26 cellular contexts compared by ENCODE assay signal in the genomic region with DNA sequence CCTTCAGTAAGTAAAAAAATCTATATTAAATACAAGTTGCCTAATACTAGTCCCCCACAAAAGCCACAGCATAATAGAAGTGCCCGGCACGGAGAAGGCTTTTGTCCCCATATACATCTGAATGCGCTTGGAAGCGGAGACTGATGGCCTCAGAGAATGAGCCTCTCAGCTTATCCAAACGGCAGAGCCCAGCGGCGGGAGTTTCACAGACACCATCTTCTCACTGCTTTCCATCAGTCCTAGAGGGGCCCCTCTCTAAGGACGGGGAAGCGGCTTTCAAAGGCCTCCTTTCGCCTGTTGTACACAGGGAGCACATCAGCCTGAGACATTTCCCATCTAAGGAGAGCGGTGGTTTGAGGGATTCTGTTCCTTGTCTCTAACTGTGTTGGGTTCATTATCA. TPM values are rescaled to one million over a fixed set of nuclear protein-coding genes. Genes with fewer than 3 reads are reported as not detected.
DNase-seq lines count a peak whose midpoint lies in the region; TF ChIP-seq lines count a peak whose summit lies in the region.
"Had no signal": no experiment of that assay in that cellular context is flagged by ENCODE, and none has a peak within 500 bp of the region (broad histone marks: within the 10 kb centered on the region; RNA-seq: fewer than 3 reads in every experiment).

No MANE protein-coding gene starts in this region.

- H3K4me2 ChIP-seq in mammary epithelial cell (ENCODE audit: insufficient read depth, low read depth, low read length) (no peak overlapping the region), smooth muscle cell (peak overlapping the region; percentile 74)

- H3K4me1 ChIP-seq in mammary epithelial cell (ENCODE audit: insufficient read depth, low read length) (no peaks in the 10 kb centered on the region), ectodermal cell (ENCODE audit: control insufficient read depth, insufficient read depth, low read length) (peaks cover 27% of the 10 kb centered on the region), mesodermal cell (ENCODE audit: control insufficient read depth, insufficient read depth, low read length, poor library complexity, severe bottlenecking) (peaks cover 49% of the 10 kb centered on the region), smooth muscle cell (ENCODE audit: low read depth) (peaks cover 27% of the 10 kb centered on the region)
- H3K4me1 ChIP-seq: ascending aorta, tibial nerve had no signal

- WGBS in mammary epithelial cell (ENCODE audit: low coverage, missing lambda C conversion rate), result 98% methylated on average over 9 of the region's 11 CpGs
- WGBS in ectodermal cell, 2 experiments, result 4 to 7% methylated on average over 11 of the region's 11 CpGs
- 39 to 61% methylated on average over 5 to 6 of the region's 11 CpGs for WGBS in mesodermal cell (ENCODE audit: insufficient coverage in 2 of 2), 2 experiments
- WGBS in smooth muscle cell (ENCODE audit: low lambda C conversion rate), result 32% methylated on average over 11 of the region's 11 CpGs

- in situ Hi-C loops in mammary epithelial cell (cut with MboI; ENCODE audit: low sequenced_read_pairs in 2 of 2), result no loop called here
- in situ Hi-C loops in G401 (cut with HindIII; ENCODE audit: low sequenced_read_pairs), result no loop called here

- H3K4me3 ChIP-seq in mammary epithelial cell (replicated peaks in 1 of 3; ENCODE audit: insufficient read depth in 1 of 3, low read depth in 2 of 3, low read length in 3 of 3) (no peak overlapping the region), ectodermal cell (ENCODE audit: insufficient read depth, low read depth, low read length) (no peak overlapping the region), mesodermal cell (ENCODE audit: extremely low read depth, insufficient read depth, low read length, poor library complexity, severe bottlenecking) (no peak overlapping the region), smooth muscle cell (no peak overlapping the region)
- H3K4me3 ChIP-seq: ascending aorta, GM12878, SK-N-MC, tibial nerve had no signal

- H3K9me3 Mint-ChIP-seq in MCF 10A (ENCODE audit: unreplicated experiment), result no peaks in the 10 kb centered on the region
- H3K9me3 Mint-ChIP-seq: activated naive CD4-positive, alpha-beta T cell treated with anti-CD3 and anti-CD28 coated beads, Interleukin-2, amount 50 U/mL, for 24 hours; CD8-positive, alpha-beta memory T cell; central memory CD8-positive, alpha-beta T cell; HFFc6; naive thymus-derived CD8-positive, alpha-beta T cell; stimulated activated naive CD8-positive, alpha-beta T cell treated with anti-CD3 and anti-CD28 coated beads, Interleukin-15, Interleukin-2, amounts not matched to agents 100 ng/mL and 50 ng/mL, for 24 hours had no signal

- H3K9me3 ChIP-seq in mammary epithelial cell (replicated peaks; ENCODE audit: insufficient read depth, low read length), result no peaks in the 10 kb centered on the region
- no peaks in the 10 kb centered on the region for H3K9me3 ChIP-seq in ectodermal cell (ENCODE audit: control insufficient read depth, low read length)
- H3K9me3 ChIP-seq in mesodermal cell (ENCODE audit: control insufficient read depth, low read length), result no peaks in the 10 kb centered on the region
- no peaks in the 10 kb centered on the region for H3K9me3 ChIP-seq in smooth muscle cell (replicated peaks; ENCODE audit: low read depth)
- H3K9me3 ChIP-seq: ascending aorta, tibial nerve had no signal

- no peaks in the 10 kb centered on the region for H3K27me3 ChIP-seq in mammary epithelial cell (ENCODE audit: insufficient read depth, low read length)
- H3K27me3 ChIP-seq in ectodermal cell (ENCODE audit: control insufficient read depth, insufficient read depth, low read length, poor library complexity, severe bottlenecking), result no peaks in the 10 kb centered on the region
- no peaks in the 10 kb centered on the region for H3K27me3 ChIP-seq in smooth muscle cell (ENCODE audit: low read depth)
- H3K27me3 ChIP-seq: ascending aorta, tibial nerve had no signal

- H3K4me1 Mint-ChIP-seq in MCF 10A (ENCODE audit: insufficient read depth, unreplicated experiment), result no peaks in the 10 kb centered on the region
- H3K4me1 Mint-ChIP-seq: activated naive CD4-positive, alpha-beta T cell treated with anti-CD3 and anti-CD28 coated beads, Interleukin-2, amount 50 U/mL, for 24 hours; CD8-positive, alpha-beta memory T cell; central memory CD8-positive, alpha-beta T cell; naive thymus-derived CD8-positive, alpha-beta T cell; T-helper 17 cell had no signal

- intact Hi-C loops in MCF 10A (cut with micrococcal nuclease), result no loop called here
- intact Hi-C loops in mammary epithelial cell (cut with micrococcal nuclease), result no loop called here

- dilution Hi-C loops in mammary epithelial cell (cut with HindIII; ENCODE audit: low sequenced_read_pairs), result no loop called here

- H3K36me3 ChIP-seq in mammary epithelial cell (ENCODE audit: insufficient read depth, low read length), result peaks cover 5% of the 10 kb centered on the region
- no peaks in the 10 kb centered on the region for H3K36me3 ChIP-seq in ectodermal cell (ENCODE audit: control insufficient read depth, insufficient read depth, low read length)
- H3K36me3 ChIP-seq in mesodermal cell (ENCODE audit: control insufficient read depth, insufficient read depth, low read length), result peaks cover 20% of the 10 kb centered on the region
- no peaks in the 10 kb centered on the region for H3K36me3 ChIP-seq in smooth muscle cell (ENCODE audit: low read depth)
- H3K36me3 ChIP-seq: ascending aorta, tibial nerve had no signal

- H3K27me3 Mint-ChIP-seq in MCF 10A (ENCODE audit: insufficient read depth, unreplicated experiment), result no peaks in the 10 kb centered on the region

- H3K79me2 ChIP-seq in mammary epithelial cell (ENCODE audit: insufficient read depth, low read length) (peaks cover 97% of the 10 kb centered on the region), smooth muscle cell (ENCODE audit: low read depth) (peaks cover 79% of the 10 kb centered on the region)

- H3K27ac Mint-ChIP-seq in MCF 10A (ENCODE audit: low read depth, unreplicated experiment), result peak overlapping the region; percentile 16
- H3K27ac Mint-ChIP-seq: activated naive CD4-positive, alpha-beta T cell treated with anti-CD3 and anti-CD28 coated beads, Interleukin-2, amount 50 U/mL, for 24 hours; CD8-positive, alpha-beta memory T cell; HFFc6; stimulated activated naive CD8-positive, alpha-beta T cell treated with anti-CD3 and anti-CD28 coated beads, Interleukin-15, Interleukin-2, amounts not matched to agents 100 ng/mL and 50 ng/mL, for 24 hours; T-helper 17 cell had no signal

- H3F3A ChIP-seq in smooth muscle cell (ENCODE audit: low read depth), result peaks cover 19% of the 10 kb centered on the region

- CTCF ChIA-PET in MCF 10A (lab: Yijun Ruan, JAX) (no interaction called here), mammary epithelial cell (lab: Charles Lee; ENCODE audit: low non-redundant PET) (no interaction called here)

- TF ChIP-seq CTCF in MCF 10A (IDR thresholded peaks at IDR 0.05; ENCODE audit: unreplicated experiment), result no peak
- TF ChIP-seq CTCF in mammary epithelial cell (conservative IDR thresholded peaks at IDR 0.05 in 1 of 2, IDR thresholded peaks at IDR 0.05 in 1 of 2; ENCODE audit: extremely low read depth in 1 of 2, insufficient read depth in 1 of 2, low read depth in 1 of 2, low read length in 2 of 2), result no peak
- no peak for TF ChIP-seq CTCF in smooth muscle cell (IDR thresholded peaks at IDR 0.05; ENCODE audit: borderline replicate concordance, insufficient read depth, poor library complexity, severe bottlenecking)

- peaks cover 7% of the 10 kb centered on the region for H3K36me3 Mint-ChIP-seq in MCF 10A (ENCODE audit: insufficient read depth, unreplicated experiment)
- H3K36me3 Mint-ChIP-seq: activated naive CD4-positive, alpha-beta T cell treated with anti-CD3 and anti-CD28 coated beads, Interleukin-2, amount 50 U/mL, for 24 hours; CD8-positive, alpha-beta memory T cell; naive thymus-derived CD8-positive, alpha-beta T cell had no signal

- DNase-seq in MCF 10A (ENCODE audit: unreplicated experiment), result no peak
- DNase-seq in mammary epithelial cell, result no peak
- DNase-seq in smooth muscle cell (lab: John Stamatoyannopoulos, UW; ENCODE audit: unreplicated experiment), result no peak
- no peak for DNase-seq in amygdala (lab: John Stamatoyannopoulos, UW)
- DNase-seq in HT-29 (ENCODE audit: low spot score), result no peak
- no peak for DNase-seq in G401 (ENCODE audit: low spot score)
- DNase-seq: activated CD4-positive, alpha-beta T cell treated with anti-CD3 and anti-CD28 coated beads, Interleukin-2, amount 50 U/mL, for 1 hour; CD8-positive, alpha-beta memory T cell; DMS53; HFFc6; naive thymus-derived CD8-positive, alpha-beta T cell; NCI-H1048; NCI-H2081; NCI-H524 treated with DMSO at 0.1 percent for 48 hours; stimulated activated CD4-positive, alpha-beta T cell treated with anti-CD3 and anti-CD28 coated beads, Interleukin-4, amount 100 ng/mL, for 24 hours; T-helper 17 cell had no signal

- H2AFZ ChIP-seq in mammary epithelial cell (ENCODE audit: low read depth, low read length) (no peak overlapping the region), smooth muscle cell (ENCODE audit: low read depth) (no peak overlapping the region)

- POLR2A ChIA-PET in MCF 10A (lab: Yijun Ruan, JAX), result no interaction called here

- no peak overlapping the region for H3K9ac ChIP-seq in mammary epithelial cell (ENCODE audit: insufficient read depth, low read length)
- no peak overlapping the region for H3K9ac ChIP-seq in smooth muscle cell (ENCODE audit: low read depth)

- H3K4me3 Mint-ChIP-seq in MCF 10A (ENCODE audit: unreplicated experiment), result no peak overlapping the region
- H3K4me3 Mint-ChIP-seq: activated naive CD4-positive, alpha-beta T cell treated with anti-CD3 and anti-CD28 coated beads, Interleukin-2, amount 50 U/mL, for 24 hours; CD8-positive, alpha-beta memory T cell; central memory CD8-positive, alpha-beta T cell; HFFc6; naive thymus-derived CD8-positive, alpha-beta T cell; stimulated activated naive CD8-positive, alpha-beta T cell treated with anti-CD3 and anti-CD28 coated beads, Interleukin-15, Interleukin-2, amounts not matched to agents 100 ng/mL and 50 ng/mL, for 24 hours; T-helper 17 cell had no signal

- peaks cover 2% of the 10 kb centered on the region for H4K20me1 ChIP-seq in mammary epithelial cell (ENCODE audit: insufficient read depth, low read length)
- peaks cover 96% of the 10 kb centered on the region for H4K20me1 ChIP-seq in smooth muscle cell (ENCODE audit: low read depth)

- BruUV-seq in MCF 10A (replicated peaks; lab: Mats Ljungman, UMichigan) (no TSS peak), mammary epithelial cell (replicated peaks; lab: Mats Ljungman, UMichigan) (no TSS peak)

- H3K27ac ChIP-seq in mammary epithelial cell (ENCODE audit: insufficient read depth, low read depth, low read length), result no peak overlapping the region
- H3K27ac ChIP-seq in ectodermal cell (ENCODE audit: insufficient read depth, low read depth, low read length, poor library complexity, severe bottlenecking), result peak overlapping the region; percentile 38
- H3K27ac ChIP-seq in mesodermal cell (ENCODE audit: low read depth, low read length, severe bottlenecking), result peak overlapping the region; percentile 23
- H3K27ac ChIP-seq in smooth muscle cell (ENCODE audit: low read depth), result no peak overlapping the region
- H3K27ac ChIP-seq: ascending aorta, tibial nerve, VCaP had no signal

RNA-seq across cellular contexts. Expression of a gene that starts 16.9 kb away (rescaled TPM):
- total RNA-seq in MCF 10A (2022) (36.8 and 57.3 TPM in 2 replicates), mammary epithelial cell (100 to 1,000 TPM; 126 to 128 TPM), smooth muscle cell (58.3 and 89.0 TPM in 2 replicates)
- polyA plus RNA-seq in mammary epithelial cell (87.8 TPM), smooth muscle cell (78.6 and 81.8 TPM in 2 replicates)
- polyA minus RNA-seq in mammary epithelial cell, result 188 TPM
- polyA plus RNA-seq in ectodermal cell (2013, experiment 1 of 4), result 83.0 TPM
- 85.2 TPM for polyA plus RNA-seq in ectodermal cell (2013, experiment 2 of 4)
- polyA plus RNA-seq in ectodermal cell (2013, experiment 3 of 4), result 63.8 TPM
- polyA plus RNA-seq in ectodermal cell (2013, experiment 4 of 4), result 65.9 TPM
- polyA plus RNA-seq in mesodermal cell (2013, experiment 1 of 2), result 78.8 TPM
- polyA plus RNA-seq in mesodermal cell (2013, experiment 2 of 2), result 76.4 TPM
- total RNA-seq in HT-29 (2014; rRNA removed; shearing (Covaris generic)), result 64.3 and 71.6 TPM in 2 replicates
- total RNA-seq in G401 (2014; rRNA removed; shearing (Covaris generic)), result 133 and 147 TPM in 2 replicates

RNA-seq across cellular contexts. Expression of a gene that starts 34.3 kb away (rescaled TPM):
- total RNA-seq in MCF 10A (2022), result 16.6 and 18.5 TPM in 2 replicates
- total RNA-seq in mammary epithelial cell, result 10 to 100 TPM; 14.3 to 17.2 TPM
- polyA plus RNA-seq in mammary epithelial cell, result 17.8 TPM
- 20.6 TPM for polyA minus RNA-seq in mammary epithelial cell
- 13.9 TPM for polyA plus RNA-seq in ectodermal cell (2013, experiment 1 of 4)
- 15.7 TPM for polyA plus RNA-seq in ectodermal cell (2013, experiment 2 of 4)
- polyA plus RNA-seq in ectodermal cell (2013, experiment 3 of 4), result 11.9 TPM
- polyA plus RNA-seq in ectodermal cell (2013, experiment 4 of 4), result 13.6 TPM
- 14.5 TPM for polyA plus RNA-seq in mesodermal cell (2013, experiment 1 of 2)
- 13.0 TPM for polyA plus RNA-seq in mesodermal cell (2013, experiment 2 of 2)
- 13.7 and 18.4 TPM in 2 replicates for total RNA-seq in smooth muscle cell
- polyA plus RNA-seq in smooth muscle cell, result 24.0 and 27.9 TPM in 2 replicates
- 7.3 and 7.7 TPM in 2 replicates for total RNA-seq in HT-29 (2014; rRNA removed; shearing (Covaris generic))
- 25.9 and 27.4 TPM in 2 replicates for total RNA-seq in G401 (2014; rRNA removed; shearing (Covaris generic))

Comparison
In these comparisons a context has a peak if more than half of its experiments do, and no peak if none do; other contexts are left out.
1. H3K27ac ChIP-seq: peak in ectodermal cell (single experiment) and mesodermal cell (single experiment); none in mammary epithelial cell (single experiment) and smooth muscle cell (single experiment).